ENCODE assay signal across 8 cellular contexts in the genomic region with DNA sequence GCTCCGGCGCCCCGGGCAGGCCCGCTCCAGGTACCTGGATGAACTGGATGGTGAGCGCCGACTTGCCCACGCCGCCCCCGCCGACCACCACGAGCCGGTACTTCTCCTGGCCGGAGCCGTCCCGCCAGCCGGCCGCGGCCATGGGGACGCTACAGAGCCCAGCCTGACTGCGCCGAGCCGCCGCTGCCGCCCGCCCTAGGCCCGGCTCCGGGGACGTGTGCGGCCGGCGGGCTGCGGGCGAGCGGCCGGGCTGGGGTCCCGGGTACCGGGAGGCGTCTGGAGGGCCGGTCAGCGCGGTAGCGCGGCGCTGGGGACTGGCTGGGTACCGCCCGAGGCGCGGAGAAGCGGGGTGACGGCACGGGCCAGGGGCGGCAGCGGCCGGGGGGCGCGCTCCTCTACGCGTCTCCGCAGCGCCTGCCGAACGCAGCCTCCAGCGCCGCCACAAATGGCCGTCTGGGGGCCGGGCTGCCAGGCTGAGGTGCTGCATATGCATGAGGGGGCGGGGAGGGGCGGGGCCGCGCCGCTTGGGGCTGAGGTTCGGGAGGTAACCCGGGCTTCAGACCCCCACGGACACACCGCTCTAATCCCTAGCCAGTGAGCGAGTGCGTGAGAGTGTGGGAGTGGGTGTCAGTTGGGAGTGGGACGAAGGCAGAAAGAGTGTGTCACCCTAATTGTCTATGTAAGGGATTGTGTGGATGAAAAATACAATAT. TPM values are rescaled to one million over a fixed set of nuclear protein-coding genes. Genes with fewer than 3 reads are reported as not detected.
DNase-seq lines count a peak whose midpoint lies in the region; ATAC-seq and TF ChIP-seq lines count a peak whose summit lies in the region.

A gene (minus strand): TSS at position 455 of the 711 bp plus-strand sequence. CDS start 313 bp downstream, at position 142.

- H3K4me3 Mint-ChIP-seq in activated naive CD4-positive, alpha-beta T cell treated with anti-CD3 and anti-CD28 coated beads, Interleukin-2, amount 10 ng/mL, durations not matched to agents 7 days and 5 days: peak within 1 kb of the TSS; percentile 86

- no peaks in the 10 kb centered on the region for H3K9me3 ChIP-seq in parathyroid adenoma (ENCODE audit: control insufficient read depth, low read length)
- H3K9me3 ChIP-seq in thyroid gland: no peaks in the 10 kb centered on the region

- H3K9ac ChIP-seq in parathyroid adenoma: no peak within 1 kb of the TSS

- H3K27ac ChIP-seq in parathyroid adenoma (no peak within 1 kb of the TSS), thyroid gland (peak within 1 kb of the TSS; percentile 52 to 83 (median 64))

- peak; percentile 68 to 91 for TF ChIP-seq POLR2A in thyroid gland (IDR thresholded peaks at IDR 0.05)

- H3K27me3 Mint-ChIP-seq in activated naive CD4-positive, alpha-beta T cell treated with anti-CD3 and anti-CD28 coated beads, Interleukin-2, amount 10 ng/mL, durations not matched to agents 7 days and 5 days: peaks cover 14% of the 10 kb centered on the region

- no peaks in the 10 kb centered on the region for H3K9me3 Mint-ChIP-seq in activated naive CD4-positive, alpha-beta T cell treated with anti-CD3 and anti-CD28 coated beads, Interleukin-2, amount 10 ng/mL, durations not matched to agents 7 days and 5 days

- no peaks in the 10 kb centered on the region for H3K36me3 ChIP-seq in parathyroid adenoma (ENCODE audit: control insufficient read depth, insufficient read depth, low read length)
- no peaks in the 10 kb centered on the region for H3K36me3 ChIP-seq in thyroid gland

- H3K4me3 ChIP-seq in parathyroid adenoma (ENCODE audit: low read depth, low read length) (peak within 1 kb of the TSS; percentile 59), thyroid gland (replicated peaks in 1 of 3) (peak within 1 kb of the TSS; percentile 29 to 70 (median 67))

- H3K27me3 ChIP-seq in parathyroid adenoma (ENCODE audit: control insufficient read depth, insufficient read depth, low read length) (no peaks in the 10 kb centered on the region), thyroid gland (no peaks in the 10 kb centered on the region)

- DNase-seq in D341Med (ENCODE audit: low spot score) (peak; percentile 89), HT-29 (ENCODE audit: low spot score) (peak; percentile 81), SK-N-DZ (ENCODE audit: low spot score) (peak; percentile 69), glomerular visceral epithelial cell (ENCODE audit: extremely low spot score) (peak; percentile 80), thyroid gland (peak; percentile 79 to 80)
- DNase-seq in activated naive CD4-positive, alpha-beta T cell treated with anti-CD3 and anti-CD28 coated beads, Interleukin-2, amount 10 ng/mL, durations not matched to agents 7 days and 5 days: peak; percentile 86

- H3K4me1 ChIP-seq in parathyroid adenoma (no peaks in the 10 kb centered on the region), thyroid gland (peaks cover 0 to 9% of the 10 kb centered on the region in 2 donors)

- H3K27ac Mint-ChIP-seq in activated naive CD4-positive, alpha-beta T cell treated with anti-CD3 and anti-CD28 coated beads, Interleukin-2, amount 10 ng/mL, durations not matched to agents 7 days and 5 days: peak within 1 kb of the TSS; percentile 85

- CTCF ChIA-PET in activated naive CD4-positive, alpha-beta T cell treated with anti-CD3 and anti-CD28 coated beads, Interleukin-2, amount 10 ng/mL, durations not matched to agents 7 days and 5 days (lab: Charles Lee): interaction anchor here (1.1 to 1.6 kb wide), 2 partner anchors 60 to 96 kb away, joined by 3 to 4 read pairs; no protein-coding TSS in a partner anchor

- TF ChIP-seq CTCF in parathyroid adenoma (IDR thresholded peaks at IDR 0.05) (no peak), thyroid gland (IDR thresholded peaks at IDR 0.05) (no peak)

- intact Hi-C loops in thyroid gland (cut with DNase I): no loop called here

- peaks cover 22% of the 10 kb centered on the region for H3K36me3 Mint-ChIP-seq in activated naive CD4-positive, alpha-beta T cell treated with anti-CD3 and anti-CD28 coated beads, Interleukin-2, amount 10 ng/mL, durations not matched to agents 7 days and 5 days

- H3K4me1 Mint-ChIP-seq in activated naive CD4-positive, alpha-beta T cell treated with anti-CD3 and anti-CD28 coated beads, Interleukin-2, amount 10 ng/mL, durations not matched to agents 7 days and 5 days: peaks cover 53% of the 10 kb centered on the region

- whole genome bisulfite sequencing in thyroid gland, 2 donors: 0 to 1% methylated on average over 11 to 14 of the region's 78 CpGs

- H2AFZ ChIP-seq in parathyroid adenoma: peak within 1 kb of the TSS; percentile 79

- peak within 1 kb of the TSS; percentile 76 for H3K4me2 ChIP-seq in parathyroid adenoma (ENCODE audit: low read length)

- peak; percentile 88 for ATAC-seq in GM19463 (IDR thresholded peaks at IDR 0.05; ENCODE audit: unreplicated experiment)

- peaks cover 4% of the 10 kb centered on the region for H3K79me2 ChIP-seq in parathyroid adenoma

RNA-seq across cellular contexts. Expression of the gene that starts here (rescaled TPM):
- 74.8 and 78.3 TPM in 2 replicates for total RNA-seq in HT-29 (2014; rRNA removed; shearing (Covaris generic))
- polyA plus RNA-seq in SK-N-DZ (2014; cell fraction: cytosol; rRNA removed): 36.1 and 39.2 TPM in 2 replicates
- polyA plus RNA-seq in SK-N-DZ (2014; cell fraction: nucleus; rRNA removed): 23.9 and 24.6 TPM in 2 replicates
- 10 to 100 TPM; 51.5 to 81.4 (median 66.8) TPM for total RNA-seq in thyroid gland
